ENCODE assay signal across 8 cellular contexts in the genomic region with DNA sequence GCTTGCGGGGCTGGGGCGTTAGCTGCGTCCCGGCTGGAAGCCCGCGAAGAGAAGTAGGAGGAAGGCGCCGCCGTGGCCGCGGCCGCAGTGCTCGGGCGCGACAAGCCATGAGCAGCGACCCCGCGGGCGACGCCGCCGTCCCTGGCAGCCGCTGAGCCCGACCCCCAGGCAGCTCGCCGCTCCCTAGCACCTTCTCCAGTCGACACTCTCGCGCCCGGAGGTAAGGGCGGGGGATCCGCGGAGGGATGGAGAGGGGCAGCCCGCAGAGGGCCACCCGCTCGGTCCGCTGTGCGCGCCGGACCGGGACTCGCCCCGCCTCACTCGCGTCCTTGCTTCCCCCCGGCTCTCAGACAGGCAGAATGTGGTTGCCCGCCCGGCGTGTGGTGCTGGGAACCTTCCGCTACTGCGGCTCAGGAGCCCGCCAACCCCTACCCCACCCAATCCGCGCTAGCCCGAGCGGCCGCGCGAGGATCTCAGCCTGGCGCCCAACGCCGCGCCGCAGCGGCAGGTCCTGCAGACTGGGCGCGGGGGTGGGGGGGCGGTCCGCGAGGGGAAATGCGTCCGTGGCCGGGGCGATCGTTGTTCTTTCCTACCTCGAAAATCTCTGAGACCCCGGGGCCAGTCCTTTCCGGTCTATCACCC. TPM values are rescaled to one million over a fixed set of nuclear protein-coding genes. Genes with fewer than 3 reads are reported as not detected.
DNase-seq lines count a peak whose midpoint lies in the region; ATAC-seq and TF ChIP-seq lines count a peak whose summit lies in the region.

A gene (plus strand): TSS at position 18 of the 642 bp plus-strand sequence. CDS start 53,354 bp downstream, outside the sequence.

- intact Hi-C loops in Calu3 (cut with micrococcal nuclease; ENCODE audit: unreplicated experiment), result loop anchor here (10.0 kb wide), 1 partner anchor 372 kb away; no protein-coding TSS in a partner anchor
- intact Hi-C loops in OCI-LY7 (cut with micrococcal nuclease; ENCODE audit: unreplicated experiment), result loop anchor here (1.0 to 5.0 kb wide), 7 partner anchors 59 to 362 kb away; a partner anchor contains a TSS
- intact Hi-C loops in activated T-helper 2 cell treated with anti-CD3 and anti-CD28 coated beads, Interferon-gamma antibody, Interleukin-2, Interleukin-4, amounts not matched to agents 10 μg/mL and 5 μg/mL and 100 μg/mL, durations not matched to agents 14 hours and 24 hours and 36 hours (cut with micrococcal nuclease), result loop anchor here (2.0 to 10.0 kb wide), 5 partner anchors 22 to 362 kb away; a partner anchor contains a TSS
- intact Hi-C loops in upper lobe of right lung (cut with DNase I), result loop anchor here (5.0 kb wide), 1 partner anchor 129 kb away; no protein-coding TSS in a partner anchor

- peaks cover 11% of the 10 kb centered on the region for H3K4me1 Mint-ChIP-seq in Calu3 (ENCODE audit: low read depth, unreplicated experiment)
- peaks cover 72% of the 10 kb centered on the region for H3K4me1 Mint-ChIP-seq in activated T-helper 2 cell treated with anti-CD3 and anti-CD28 coated beads, Interferon-gamma antibody, Interleukin-2, Interleukin-4, amounts not matched to agents 10 μg/mL and 5 μg/mL and 100 μg/mL, durations not matched to agents 14 hours and 24 hours and 36 hours (ENCODE audit: low read depth)
- no peaks in the 10 kb centered on the region for H3K4me1 Mint-ChIP-seq in nephron

- peak within 1 kb of the TSS; percentile 90 for H2AFZ ChIP-seq in OCI-LY7 (ENCODE audit: low read length)

- H3K27me3 Mint-ChIP-seq in Calu3 (ENCODE audit: unreplicated experiment) (no peaks in the 10 kb centered on the region), nephron (ENCODE audit: low read depth) (peaks cover 52% of the 10 kb centered on the region)
- no peaks in the 10 kb centered on the region for H3K27me3 Mint-ChIP-seq in activated T-helper 2 cell treated with anti-CD3 and anti-CD28 coated beads, Interferon-gamma antibody, Interleukin-2, Interleukin-4, amounts not matched to agents 10 μg/mL and 5 μg/mL and 100 μg/mL, durations not matched to agents 14 hours and 24 hours and 36 hours (ENCODE audit: low read depth)

- H3K4me3 Mint-ChIP-seq in Calu3 (ENCODE audit: low read depth, unreplicated experiment) (peak within 1 kb of the TSS; percentile 89), nephron (peak within 1 kb of the TSS; percentile 90 to 92 (median 91))
- H3K4me3 Mint-ChIP-seq in activated T-helper 2 cell treated with anti-CD3 and anti-CD28 coated beads, Interferon-gamma antibody, Interleukin-2, Interleukin-4, amounts not matched to agents 10 μg/mL and 5 μg/mL and 100 μg/mL, durations not matched to agents 14 hours and 24 hours and 36 hours (ENCODE audit: low read depth), result peak within 1 kb of the TSS; percentile 92

- H3K9me3 ChIP-seq in OCI-LY7 (ENCODE audit: low read length), result no peaks in the 10 kb centered on the region
- no peaks in the 10 kb centered on the region for H3K9me3 ChIP-seq in upper lobe of right lung

- H3K36me3 Mint-ChIP-seq in Calu3 (ENCODE audit: insufficient read depth, unreplicated experiment) (peaks cover 17% of the 10 kb centered on the region), nephron (ENCODE audit: low read depth) (no peaks in the 10 kb centered on the region)
- peaks cover 55% of the 10 kb centered on the region for H3K36me3 Mint-ChIP-seq in activated T-helper 2 cell treated with anti-CD3 and anti-CD28 coated beads, Interferon-gamma antibody, Interleukin-2, Interleukin-4, amounts not matched to agents 10 μg/mL and 5 μg/mL and 100 μg/mL, durations not matched to agents 14 hours and 24 hours and 36 hours (ENCODE audit: low read depth)

- BruUV-seq in Calu3 (replicated peaks; lab: Mats Ljungman, UMichigan), result no TSS peak
- no TSS peak for BruUV-seq in OCI-LY7 (replicated peaks; lab: Mats Ljungman, UMichigan)

- H3K27ac Mint-ChIP-seq in Calu3 (ENCODE audit: unreplicated experiment) (peak within 1 kb of the TSS; percentile 75), nephron (peak within 1 kb of the TSS in 2 of 3 experiments; percentile 51 to 69)
- H3K27ac Mint-ChIP-seq in activated T-helper 2 cell treated with anti-CD3 and anti-CD28 coated beads, Interferon-gamma antibody, Interleukin-2, Interleukin-4, amounts not matched to agents 10 μg/mL and 5 μg/mL and 100 μg/mL, durations not matched to agents 14 hours and 24 hours and 36 hours, result peak within 1 kb of the TSS; percentile 93

- TF ChIP-seq CTCF in Calu3 (IDR thresholded peaks at IDR 0.05; ENCODE audit: unreplicated experiment), result no peak
- TF ChIP-seq CTCF in OCI-LY7 (conservative IDR thresholded peaks at IDR 0.05; ENCODE audit: low read length), result 0 out of 2 replicates have a peak, but pooled peaks have one; percentile 11
- TF ChIP-seq CTCF in fibroblast of mammary gland (conservative IDR thresholded peaks at IDR 0.05; ENCODE audit: control insufficient read depth, insufficient read depth, low read depth, low read length), result no peak
- TF ChIP-seq CTCF in nephron (IDR thresholded peaks at IDR 0.05; ENCODE audit: unreplicated experiment in 3 of 3), result no peak
- no peak for TF ChIP-seq CTCF in upper lobe of right lung (IDR thresholded peaks at IDR 0.05)

- H3K4me1 ChIP-seq in OCI-LY7 (ENCODE audit: insufficient read depth, low read length, poor library complexity, severe bottlenecking) (peaks cover 25% of the 10 kb centered on the region), upper lobe of right lung (peaks cover 9% of the 10 kb centered on the region)

- no peaks in the 10 kb centered on the region for H3K36me3 ChIP-seq in OCI-LY7 (ENCODE audit: insufficient read depth, low read length)
- H3K36me3 ChIP-seq in upper lobe of right lung, result no peaks in the 10 kb centered on the region

- H3K79me2 ChIP-seq in OCI-LY7 (ENCODE audit: insufficient read depth, low read depth, low read length), result peaks cover 22% of the 10 kb centered on the region; the same call in 1 of the 2 replicates

- CTCF ChIA-PET in Calu3 (lab: Charles Lee), result interaction anchor here (0.7 kb wide), 1 partner anchor 129 kb away, joined by 3 read pairs; no protein-coding TSS in a partner anchor
- CTCF ChIA-PET in OCI-LY7 (lab: Charles Lee; ENCODE audit: unreplicated experiment), result interaction anchor here (0.7 to 1.5 kb wide), 3 partner anchors 73 to 273 kb away, joined by 3 to 5 read pairs (median 3); no protein-coding TSS in a partner anchor

- POLR2A ChIA-PET in OCI-LY7 (lab: Charles Lee), result interaction anchor here (0.5 to 14.0 kb wide), 7 partner anchors 13 to 213 kb away, joined by 3 to 90 read pairs (median 3); no protein-coding TSS in a partner anchor

- peak within 1 kb of the TSS; percentile 88 for H3K4me2 ChIP-seq in OCI-LY7 (ENCODE audit: low read length)

- H3K9me3 Mint-ChIP-seq in Calu3 (ENCODE audit: low read depth, unreplicated experiment) (no peaks in the 10 kb centered on the region), nephron (no peaks in the 10 kb centered on the region)
- no peaks in the 10 kb centered on the region for H3K9me3 Mint-ChIP-seq in activated T-helper 2 cell treated with anti-CD3 and anti-CD28 coated beads, Interferon-gamma antibody, Interleukin-2, Interleukin-4, amounts not matched to agents 10 μg/mL and 5 μg/mL and 100 μg/mL, durations not matched to agents 14 hours and 24 hours and 36 hours

- no peaks in the 10 kb centered on the region for H3K9me2 ChIP-seq in OCI-LY7 (ENCODE audit: insufficient read depth, low read length)

- H3K4me3 ChIP-seq in OCI-LY7 (ENCODE audit: low read depth, low read length, poor library complexity, severe bottlenecking) (peak within 1 kb of the TSS; percentile 95), fibroblast of mammary gland (ENCODE audit: control insufficient read depth, low read depth, low read length) (peak within 1 kb of the TSS; percentile 85), upper lobe of right lung (peak within 1 kb of the TSS; percentile 93)

- no peaks in the 10 kb centered on the region for H3K27me3 ChIP-seq in upper lobe of right lung

- no peaks in the 10 kb centered on the region for H4K20me1 ChIP-seq in OCI-LY7 (ENCODE audit: insufficient read depth, low read length)

- DNase-seq in Calu3 (peak; percentile 51), OCI-LY7 (ENCODE audit: low spot score) (peak; percentile 78), fibroblast of mammary gland (ENCODE audit: low read depth) (peak; percentile 42), upper lobe of right lung (peak; percentile 81)
- peak; percentile 67 for DNase-seq in activated T-helper 2 cell treated with anti-CD3 and anti-CD28 coated beads, Interferon-gamma antibody, Interleukin-2, Interleukin-4, amounts not matched to agents 10 μg/mL and 5 μg/mL and 100 μg/mL, durations not matched to agents 14 hours and 24 hours and 36 hours (ENCODE audit: low spot score)

- ATAC-seq in GM19372 (IDR thresholded peaks at IDR 0.05; ENCODE audit: low read depth, unreplicated experiment), result peak; percentile 42
- peak; percentile 39 for ATAC-seq in HG03442 (IDR thresholded peaks at IDR 0.05; ENCODE audit: unreplicated experiment)
- peak; percentile 78 for ATAC-seq in upper lobe of right lung

- H3K27ac ChIP-seq in OCI-LY7 (ENCODE audit: low read depth, low read length, poor library complexity, severe bottlenecking) (peak within 1 kb of the TSS; percentile 56), upper lobe of right lung (peak within 1 kb of the TSS; percentile 88)

RNA-seq across cellular contexts. Expression of the gene that starts here (rescaled TPM):
- total RNA-seq in Calu3 (2022) (2.7 and 3.5 TPM in 2 replicates), OCI-LY7 (2022) (8.8 and 9.0 TPM in 2 replicates), upper lobe of right lung (12.6 TPM)
- total RNA-seq in OCI-LY7 (2014; rRNA removed; shearing (Covaris generic)), result 4.1 and 6.0 TPM in 2 replicates
- total RNA-seq in activated T-helper 2 cell treated with anti-CD3 and anti-CD28 coated beads, Interferon-gamma antibody, Interleukin-2, Interleukin-4, amounts not matched to agents 10 μg/mL and 5 μg/mL and 100 μg/mL, durations not matched to agents 14 hours and 24 hours and 36 hours, result 56.1 and 56.5 TPM in 2 replicates

Comparison
In these comparisons a context has a peak if more than half of its experiments do, and no peak if none do; other contexts are left out.
1. Peak in every context shown above with its lines: DNase-seq, ATAC-seq, H3K4me3 ChIP-seq and H3K27ac ChIP-seq.